Comparison of ENCODE assay signal across 1 cellular context in genomic region chr17:82076018-82076784, GRCh38.
A peak's percentile ranks its signal among the peaks of the same experiment; 100 is the strongest.
TF ChIP-seq lines count a peak whose summit lies in the region.

No MANE protein-coding gene starts in this region.

TF ChIP-seq in HepG2, 621 proteins besides CTCF, POLR2A, EP300 and RAD21 (continued from another document and continues in another):
- TF ChIP-seq SIN3A (IDR thresholded peaks at IDR 0.05; ENCODE audit: borderline replicate concordance, low read depth, low read length) (0 out of 2 replicates have a peak, but pooled peaks have one; percentile 20), KDM5B (CRISPR knock-in tag; IDR thresholded peaks at IDR 0.05; ENCODE audit: borderline replicate concordance) (peak; percentile 60), ZNF574 (CRISPR knock-in tag; IDR thresholded peaks at IDR 0.05) (peak; percentile 38; the same call in 1 of the 2 replicates), BORCS8-MEF2B (CRISPR knock-in tag; IDR thresholded peaks at IDR 0.05) (peak; percentile 38; the same call in 1 of the 2 replicates), TBP (CRISPR knock-in tag; IDR thresholded peaks at IDR 0.05) (no peak), MTF1 (CRISPR knock-in tag; IDR thresholded peaks at IDR 0.05) (peak; percentile 67; the same call in 1 of the 2 replicates), ZNF253 (CRISPR knock-in tag; IDR thresholded peaks at IDR 0.05; ENCODE audit: borderline replicate concordance) (no peak), PHF21A (CRISPR knock-in tag; IDR thresholded peaks at IDR 0.05) (no peak), KLF13 (CRISPR knock-in tag; IDR thresholded peaks at IDR 0.05) (0 out of 2 replicates have a peak, but pooled peaks have one; percentile 58), ZNF773 (CRISPR knock-in tag; IDR thresholded peaks at IDR 0.05; ENCODE audit: borderline replicate concordance) (0 out of 2 replicates have a peak, but pooled peaks have one; percentile 49), SMYD3 (CRISPR knock-in tag; IDR thresholded peaks at IDR 0.05) (peak; percentile 23; the same call in 1 of the 2 replicates), CEBPB (IDR thresholded peaks at IDR 0.05; ENCODE audit: borderline replicate concordance, low read depth, low read length) (peak; percentile 25; the same call in 1 of the 2 replicates), NFRKB (IDR thresholded peaks at IDR 0.05) (no peak), NFAT5 (CRISPR knock-in tag; IDR thresholded peaks at IDR 0.05) (peak; percentile 57; the same call in 1 of the 2 replicates), NFIC (IDR thresholded peaks at IDR 0.05; ENCODE audit: low read length) (no peak), SKI (IDR thresholded peaks at IDR 0.05; ENCODE audit: partially characterized antibody) (no peak), IRF1 (CRISPR knock-in tag; IDR thresholded peaks at IDR 0.05; ENCODE audit: low read depth) (no peak), ZNF710 (CRISPR knock-in tag; IDR thresholded peaks at IDR 0.05; ENCODE audit: borderline replicate concordance) (0 out of 2 replicates have a peak, but pooled peaks have one; percentile 31), ZNF589 (CRISPR knock-in tag; conservative IDR thresholded peaks at IDR 0.05) (peak; percentile 61; the same call in 1 of the 2 replicates), KDM4B (CRISPR knock-in tag; IDR thresholded peaks at IDR 0.05) (no peak), ZNF770 (CRISPR knock-in tag; IDR thresholded peaks at IDR 0.05) (peak; percentile 66; the same call in 1 of the 2 replicates), HIVEP1 (CRISPR knock-in tag; IDR thresholded peaks at IDR 0.05) (no peak), SSRP1 (CRISPR knock-in tag; IDR thresholded peaks at IDR 0.05) (peak; percentile 78; the same call in 1 of the 2 replicates), ZNF609 (CRISPR knock-in tag; IDR thresholded peaks at IDR 0.05; ENCODE audit: borderline replicate concordance) (no peak; the same call in 1 of the 2 replicates), ZBTB38 (CRISPR knock-in tag; IDR thresholded peaks at IDR 0.05) (0 out of 2 replicates have a peak, but pooled peaks have one; percentile 17), RFX3 (CRISPR knock-in tag; IDR thresholded peaks at IDR 0.05) (no peak), AKAP8 (CRISPR knock-in tag; IDR thresholded peaks at IDR 0.05) (peak; percentile 85; the same call in 1 of the 2 replicates), ZFP90 (CRISPR knock-in tag; IDR thresholded peaks at IDR 0.05; ENCODE audit: borderline replicate concordance) (no peak), ZNF629 (CRISPR knock-in tag; conservative IDR thresholded peaks at IDR 0.05) (0 out of 2 replicates have a peak, but pooled peaks have one; percentile 15), ONECUT2 (CRISPR knock-in tag; IDR thresholded peaks at IDR 0.05) (peak; percentile 16; the same call in 1 of the 2 replicates), EEA1 (CRISPR knock-in tag; IDR thresholded peaks at IDR 0.05; ENCODE audit: borderline replicate concordance) (peak; percentile 58; the same call in 1 of the 2 replicates), SOX13 (IDR thresholded peaks at IDR 0.05) (no peak), SOX13 (CRISPR knock-in tag; conservative IDR thresholded peaks at IDR 0.05 in 1 of 2, IDR thresholded peaks at IDR 0.05 in 1 of 2) (0 out of 4 replicates have a peak, but pooled peaks of 1 of the 2 experiments have one; percentile 33), GZF1 (CRISPR knock-in tag; IDR thresholded peaks at IDR 0.05) (no peak), ZSCAN25 (CRISPR knock-in tag; IDR thresholded peaks at IDR 0.05) (no peak), PTBP1 (IDR thresholded peaks at IDR 0.05; ENCODE audit: low read depth, low read length, poor library complexity, severe bottlenecking) (no peak), ZNF235 (CRISPR knock-in tag; IDR thresholded peaks at IDR 0.05; ENCODE audit: borderline replicate concordance) (peak; percentile 61; the same call in 1 of the 2 replicates), ZNF501 (CRISPR knock-in tag; IDR thresholded peaks at IDR 0.05) (0 out of 2 replicates have a peak, but pooled peaks have one; percentile 50), AGO2 (optimal IDR thresholded peaks at IDR 0.05; ENCODE audit: low read depth, low read length) (peak; percentile 87), POLR2G (IDR thresholded peaks at IDR 0.05; ENCODE audit: low read depth, low read length) (peak; percentile 80; the same call in 1 of the 2 replicates), TARDBP (CRISPR knock-in tag; IDR thresholded peaks at IDR 0.05) (peak; percentile 51; the same call in 1 of the 2 replicates), FOSL1 (CRISPR knock-in tag; IDR thresholded peaks at IDR 0.05; ENCODE audit: borderline replicate concordance) (peak; percentile 24; the same call in 1 of the 2 replicates), GABPA (IDR thresholded peaks at IDR 0.05; ENCODE audit: low read depth, low read length) (no peak), GABPA (CRISPR knock-in tag; IDR thresholded peaks at IDR 0.05; ENCODE audit: low read depth) (no peak), TSC22D2 (CRISPR knock-in tag; IDR thresholded peaks at IDR 0.05; ENCODE audit: borderline replicate concordance) (no peak), NR2F2 (IDR thresholded peaks at IDR 0.05; ENCODE audit: borderline replicate concordance, low read depth) (peak; percentile 59; the same call in 1 of the 2 replicates)
